In genomic region chrX:119468186-119468929, GRCh38 we compare ENCODE assay signal across 8 cellular contexts. TPM values are rescaled to one million over a fixed set of nuclear protein-coding genes. Genes with fewer than 3 reads are reported as not detected.
DNase-seq lines count a peak whose midpoint lies in the region; ATAC-seq, FAIRE-seq and TF ChIP-seq lines count a peak whose summit lies in the region.

Gene SLC25A5, plus strand, starts transcription at chrX:119468444. Its CDS starts 72 bp downstream, at chrX:119468516.

- no peak for FAIRE-seq in keratinocyte (lab: Jason Lieb, UNC)

- peak within 1 kb of the TSS; percentile 80 for H3K4me2 ChIP-seq in keratinocyte (ENCODE audit: control insufficient read depth, extremely low read depth, insufficient read depth, low read depth, low read length)

- no peaks in the 10 kb centered on the region for H3K27me3 ChIP-seq in keratinocyte (ENCODE audit: control insufficient read depth, extremely low read depth, insufficient read depth, low read length)

- DNase-seq in AG04449 (ENCODE audit: low read depth, low spot score) (no peak), NCI-H2227 (lab: John Stamatoyannopoulos, UW; ENCODE audit: unreplicated experiment) (peak; percentile 94), keratinocyte (ENCODE audit: low read depth, low spot score) (no peak)
- DNase-seq in activated CD4-positive, CD25-positive, alpha-beta regulatory T cell treated with anti-CD3 and anti-CD28 coated beads, Interleukin-2, amount 50 U/mL, for 16 hours (ENCODE audit: low read depth, low spot score): peak; percentile 47
- DNase-seq in central memory CD4-positive, alpha-beta T cell: peak; percentile 81
- DNase-seq in stimulated activated CD4-positive, alpha-beta T cell treated with anti-CD3 and anti-CD28 coated beads, Interleukin-15, amount 100 ng/mL, for 1 hour (ENCODE audit: low read depth in 1 of 2, low spot score in 1 of 2): peak; percentile 63 to 70

- ATAC-seq in GM18870 (IDR thresholded peaks at IDR 0.05; ENCODE audit: unreplicated experiment) (peak; percentile 58), HG03108 (IDR thresholded peaks at IDR 0.05; ENCODE audit: unreplicated experiment) (peak; percentile 79)

- peak within 1 kb of the TSS; percentile 66 for H2AFZ ChIP-seq in keratinocyte (ENCODE audit: control insufficient read depth, low read length)

- H3K9me1 ChIP-seq in keratinocyte (ENCODE audit: control insufficient read depth, extremely low read depth, insufficient read depth, low read length): no peaks in the 10 kb centered on the region

- dilution Hi-C loops in keratinocyte (cut with MboI; ENCODE audit: extremely low pct_ligation_motif_present, low sequenced_read_pairs): no loop called here

- TF ChIP-seq CTCF in AG04449 (IDR thresholded peaks at IDR 0.05; ENCODE audit: insufficient read depth, low read length, missing control alignments) (no peak), keratinocyte (optimal IDR thresholded peaks at IDR 0.05 in 1 of 3, IDR thresholded peaks at IDR 0.05 in 1 of 3, conservative IDR thresholded peaks at IDR 0.05 in 1 of 3; ENCODE audit: extremely low read depth in 1 of 3, insufficient read depth in 2 of 3, low read length in 3 of 3) (no peak)

- H3K4me3 ChIP-seq in AG04449 (ENCODE audit: low read depth, low read length) (peak within 1 kb of the TSS; percentile 77), keratinocyte (ENCODE audit: control insufficient read depth in 2 of 3, extremely low read depth in 1 of 3, insufficient read depth in 2 of 3, low read depth in 1 of 3, low read length in 3 of 3) (peak within 1 kb of the TSS; percentile 77 to 82 (median 77))

- peak within 1 kb of the TSS; percentile 87 for H3K9ac ChIP-seq in keratinocyte (ENCODE audit: control insufficient read depth, extremely low read depth, insufficient read depth, low read length)

- peaks cover 0 to 9% of the 10 kb centered on the region in 2 experiments for H3K36me3 ChIP-seq in keratinocyte (ENCODE audit: control insufficient read depth in 2 of 2, extremely low read depth in 1 of 2, insufficient read depth in 2 of 2, low read length in 2 of 2)

- H4K20me1 ChIP-seq in keratinocyte (ENCODE audit: control insufficient read depth, extremely low read depth, insufficient read depth, low read length): peaks cover 7% of the 10 kb centered on the region

- POLR2A ChIA-PET in AG04449 (lab: Yijun Ruan, JAX): interaction anchor here (0.6 to 1.1 kb wide), 2 partner anchors 8 to 44 kb away, joined by 3 to 4 read pairs; no protein-coding TSS in a partner anchor

- H3K4me1 ChIP-seq in keratinocyte (ENCODE audit: control insufficient read depth, extremely low read depth, insufficient read depth, low read length): no peaks in the 10 kb centered on the region

- CTCF ChIA-PET in AG04449 (lab: Yijun Ruan, JAX): interaction anchor here (0.8 to 3.0 kb wide), 6 partner anchors 8 to 44 kb away, joined by 3 to 24 read pairs (median 8); no protein-coding TSS in a partner anchor

- H3K9me3 ChIP-seq in keratinocyte (ENCODE audit: control insufficient read depth, low read depth, low read length): no peaks in the 10 kb centered on the region

- peak within 1 kb of the TSS; percentile 69 for H3K27ac ChIP-seq in keratinocyte (ENCODE audit: control insufficient read depth, insufficient read depth, low read length)

- H3K79me2 ChIP-seq in keratinocyte (ENCODE audit: control insufficient read depth, insufficient read depth, low read length): peaks cover 9% of the 10 kb centered on the region

RNA-seq across cellular contexts. Expression of gene SLC25A5, which starts in this region (rescaled TPM):
- 310 to 608 TPM (median 447 TPM) in 3 replicates for polyA plus RNA-seq in keratinocyte
- 196 TPM for polyA plus RNA-seq in keratinocyte (2011; ENCODE audit: low read depth)
- 469 and 483 TPM in 2 replicates for polyA plus RNA-seq in keratinocyte (2011; cell fraction: cytosol; rRNA removed)
- polyA plus RNA-seq in keratinocyte (2011; cell fraction: nucleus; rRNA removed): 181 and 209 TPM in 2 replicates
- 459 and 665 TPM in 2 replicates for polyA plus RNA-seq in keratinocyte (2012; ENCODE audit: low replicate concordance)
- polyA minus RNA-seq in keratinocyte: 301 to 438 TPM (median 391 TPM) in 3 replicates
- 232 TPM for polyA minus RNA-seq in keratinocyte (2011; cell fraction: cytosol; rRNA and poly(A)+ RNA removed)
- polyA minus RNA-seq in keratinocyte (2011; cell fraction: nucleus; rRNA and poly(A)+ RNA removed): 51.5 and 57.2 TPM in 2 replicates

Comparison
In these comparisons a context has a peak if more than half of its experiments do, and no peak if none do; other contexts are left out.
1. DNase-seq: peak in NCI-H2227 (single experiment), activated CD4-positive, CD25-positive, alpha-beta regulatory T cell treated with anti-CD3 and anti-CD28 coated beads, Interleukin-2, amount 50 U/mL, for 16 hours (single experiment), central memory CD4-positive, alpha-beta T cell (single experiment) and stimulated activated CD4-positive, alpha-beta T cell treated with anti-CD3 and anti-CD28 coated beads, Interleukin-15, amount 100 ng/mL, for 1 hour (2 of 2); none in AG04449 (single experiment) and keratinocyte (single experiment).